ENCODE assay signal across 2 cellular contexts in the genomic region with DNA sequence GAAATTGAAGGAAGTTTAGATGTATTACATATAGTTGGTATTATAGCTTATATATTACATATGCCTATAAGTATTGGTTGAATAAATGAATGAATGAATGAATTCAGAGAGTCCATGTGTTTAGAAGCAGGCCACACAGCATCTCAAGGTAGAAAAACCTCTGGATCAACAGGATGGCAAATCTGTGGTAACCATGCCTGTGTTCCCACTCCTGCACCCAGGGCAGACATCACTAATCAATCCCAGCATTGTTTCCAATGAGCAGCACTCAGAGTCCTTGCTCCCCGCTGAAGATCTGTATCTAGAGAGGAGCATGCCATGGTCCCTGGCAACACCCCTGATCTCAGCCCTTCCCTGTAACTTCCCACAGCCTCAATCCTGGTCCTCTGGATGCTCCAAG.
A peak's percentile ranks its signal among the peaks of the same experiment; 100 is the strongest.
TF ChIP-seq lines count a peak whose summit lies in the region.

No MANE protein-coding gene starts in this region.

TF ChIP-seq in HepG2, 621 proteins besides CTCF, POLR2A, EP300 and RAD21:
- TF ChIP-seq NAIF1 (CRISPR knock-in tag; IDR thresholded peaks at IDR 0.05; ENCODE audit: borderline replicate concordance) (no peak), ZNF24 (IDR thresholded peaks at IDR 0.05) (0 out of 2 replicates have a peak, but pooled peaks have one; percentile 50), FOXM1 (CRISPR knock-in tag; IDR thresholded peaks at IDR 0.05) (no peak), ZNF883 (CRISPR knock-in tag; IDR thresholded peaks at IDR 0.05; ENCODE audit: not compliant biosample characterization) (no peak), CBFB (CRISPR knock-in tag; IDR thresholded peaks at IDR 0.05) (no peak)
- TF ChIP-seq, protein P1, sequence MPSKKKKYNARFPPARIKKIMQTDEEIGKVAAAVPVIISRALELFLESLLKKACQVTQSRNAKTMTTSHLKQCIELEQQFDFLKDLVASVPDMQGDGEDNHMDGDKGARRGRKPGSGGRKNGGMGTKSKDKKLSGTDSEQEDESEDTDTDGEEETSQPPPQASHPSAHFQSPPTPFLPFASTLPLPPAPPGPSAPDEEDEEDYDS (CRISPR knock-in tag; IDR thresholded peaks at IDR 0.05): no peak
TF ChIP-seq in HepG2: peak in this region for 1.

TF ChIP-seq in GM12878, 131 proteins besides CTCF, POLR2A, EP300 and RAD21:
- TF ChIP-seq RFX5 (IDR thresholded peaks at IDR 0.05; ENCODE audit: low read depth, low read length) (no peak), ZNF24 (IDR thresholded peaks at IDR 0.05) (peak; percentile 38; the same call in 1 of the 2 replicates), DPF2 (IDR thresholded peaks at IDR 0.05) (no peak), ZNF384 (IDR thresholded peaks at IDR 0.05; ENCODE audit: borderline replicate concordance, low read depth, low read length) (no peak), SRF (IDR thresholded peaks at IDR 0.05; ENCODE audit: low read depth in 2 of 2, low read length in 2 of 2) (0 out of 4 replicates have a peak, but pooled peaks of 1 of the 2 experiments have one; percentile 52), BHLHE40 (IDR thresholded peaks at IDR 0.05; ENCODE audit: borderline replicate concordance in 1 of 2, low read depth in 2 of 2, low read length in 1 of 2) (no peak)
- TF ChIP-seq, protein P2, sequence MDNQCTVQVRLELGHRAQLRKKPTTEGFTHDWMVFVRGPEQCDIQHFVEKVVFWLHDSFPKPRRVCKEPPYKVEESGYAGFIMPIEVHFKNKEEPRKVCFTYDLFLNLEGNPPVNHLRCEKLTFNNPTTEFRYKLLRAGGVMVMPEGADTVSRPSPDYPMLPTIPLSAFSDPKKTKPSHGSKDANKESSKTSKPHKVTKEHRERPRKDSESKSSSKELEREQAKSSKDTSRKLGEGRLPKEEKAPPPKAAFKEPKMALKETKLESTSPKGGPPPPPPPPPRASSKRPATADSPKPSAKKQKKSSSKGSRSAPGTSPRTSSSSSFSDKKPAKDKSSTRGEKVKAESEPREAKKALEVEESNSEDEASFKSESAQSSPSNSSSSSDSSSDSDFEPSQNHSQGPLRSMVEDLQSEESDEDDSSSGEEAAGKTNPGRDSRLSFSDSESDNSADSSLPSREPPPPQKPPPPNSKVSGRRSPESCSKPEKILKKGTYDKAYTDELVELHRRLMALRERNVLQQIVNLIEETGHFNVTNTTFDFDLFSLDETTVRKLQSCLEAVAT (IDR thresholded peaks at IDR 0.05): 0 out of 2 replicates have a peak, but pooled peaks have one; percentile 67
TF ChIP-seq in GM12878: peak in this region for 3.
